In genomic region chr5:87113848-87114247, GRCh38 we compare ENCODE assay signal across 11 cellular contexts.
DNase-seq lines count a peak whose midpoint lies in the region; TF ChIP-seq lines count a peak whose summit lies in the region.
"Had no signal": no experiment of that assay in that cellular context is flagged by ENCODE, and none has a peak within 500 bp of the region (broad histone marks: within the 10 kb centered on the region; RNA-seq: fewer than 3 reads in every experiment).

No MANE protein-coding gene starts in this region.

- no peak for TF ChIP-seq POLR2A in tibial nerve (IDR thresholded peaks at IDR 0.05)

- DNase-seq in AG20443 (ENCODE audit: low spot score) (peak; percentile 40), M059J (ENCODE audit: low read depth) (peak; percentile 94), amniotic epithelial cell (ENCODE audit: low read depth) (peak; percentile 85), iris pigment epithelial cell (ENCODE audit: low read depth) (peak; percentile 77), tibial nerve (ENCODE audit: low spot score in 2 of 2) (no peak), SKM-1 treated with dmso at 0.1 percent for 144 hours (lab: John Stamatoyannopoulos, UW; ENCODE audit: unreplicated experiment) (no peak), G401 (ENCODE audit: low spot score) (no peak), GM20000 (ENCODE audit: low spot score) (no peak)
- DNase-seq: hippocampal formation, NCI-H187 treated with DMSO at 0.1 percent for 48 hours had no signal

- no peaks in the 10 kb centered on the region for H3K4me1 ChIP-seq in tibial nerve

- H3K27ac ChIP-seq in tibial nerve = no peak overlapping the region
- H3K27ac ChIP-seq: VCaP had no signal

- in situ Hi-C loops in G401 (cut with HindIII; ENCODE audit: low sequenced_read_pairs) = no loop called here

- no peaks in the 10 kb centered on the region for H3K9me3 ChIP-seq in tibial nerve

- TF ChIP-seq EP300 in tibial nerve (IDR thresholded peaks at IDR 0.05) = no peak

- no peaks in the 10 kb centered on the region for H3K36me3 ChIP-seq in tibial nerve

- TF ChIP-seq CTCF in tibial nerve (IDR thresholded peaks at IDR 0.05) (no peak), GM20000 (IDR thresholded peaks at IDR 0.05; ENCODE audit: extremely low read depth, missing control alignments) (no peak)

- 63 to 74% methylated on average over 3 of the region's 3 CpGs for WGBS in tibial nerve, 2 donors

- H3K4me3 ChIP-seq in tibial nerve = no peak overlapping the region

- no peaks in the 10 kb centered on the region for H3K27me3 ChIP-seq in tibial nerve

Comparison
In these comparisons a context has a peak if more than half of its experiments do, and no peak if none do; other contexts are left out.
1. DNase-seq: peak in AG20443 (single experiment), M059J (single experiment), amniotic epithelial cell (single experiment) and iris pigment epithelial cell (single experiment); none in tibial nerve (0 of 2), SKM-1 treated with dmso at 0.1 percent for 144 hours (single experiment), G401 (single experiment) and GM20000 (single experiment).